In genomic region chr11:96051820-96052219, GRCh38 we compare ENCODE assay signal across 9 cellular contexts.
DNase-seq lines count a peak whose midpoint lies in the region; ATAC-seq and TF ChIP-seq lines count a peak whose summit lies in the region.
"Had no signal": no experiment of that assay in that cellular context is flagged by ENCODE, and none has a peak within 500 bp of the region (broad histone marks: within the 10 kb centered on the region; RNA-seq: fewer than 3 reads in every experiment).

No MANE protein-coding gene starts in this region.

- TF ChIP-seq POLR2A in IMR-90 (IDR thresholded peaks at IDR 0.05; ENCODE audit: low read depth, low read length): no peak

- H4K5ac ChIP-seq in IMR-90 (ENCODE audit: low read depth, low read length): no peak overlapping the region

- no peak overlapping the region for H3K27ac ChIP-seq in IMR-90 (ENCODE audit: insufficient read depth, low read length)

- in situ Hi-C loops in GM13976 (cut with MboI; ENCODE audit: low sequenced_read_pairs, unreplicated experiment) (no loop called here), IMR-90 (cut with MboI; ENCODE audit: low sequenced_read_pairs) (loop anchor here (5.0 kb wide), 1 partner anchor 290 kb away; the partner anchor contains the start of gene MAML2)

- no peak overlapping the region for H2BK5ac ChIP-seq in IMR-90 (ENCODE audit: low read depth, low read length, poor library complexity, severe bottlenecking)

- no peaks in the 10 kb centered on the region for H4K20me1 ChIP-seq in IMR-90 (ENCODE audit: insufficient read depth, low read length)

- no peak overlapping the region for H3K18ac ChIP-seq in IMR-90 (ENCODE audit: low read depth, low read length)

- H3K27ac Mint-ChIP-seq in Calu3 (ENCODE audit: unreplicated experiment): no peak overlapping the region

- no peaks in the 10 kb centered on the region; the same call in 1 of the 2 replicates for H3K36me3 ChIP-seq in IMR-90 (ENCODE audit: control insufficient read depth, insufficient read depth, low read length)

- no peak overlapping the region for H3K4ac ChIP-seq in IMR-90 (ENCODE audit: low read depth, low read length)

- peaks cover 16% of the 10 kb centered on the region for H3K9me1 ChIP-seq in IMR-90 (ENCODE audit: insufficient read depth, low read length)

- no peak overlapping the region for H3K4me2 ChIP-seq in IMR-90 (ENCODE audit: low read depth, low read length)

- peaks cover 58% of the 10 kb centered on the region for H3K4me1 Mint-ChIP-seq in Calu3 (ENCODE audit: low read depth, unreplicated experiment)

- no peak overlapping the region for H2AFZ ChIP-seq in IMR-90 (replicated peaks; ENCODE audit: low read length, poor library complexity)

- H2BK20ac ChIP-seq in IMR-90 (ENCODE audit: low read depth, low read length): no peak overlapping the region

- H4K8ac ChIP-seq in IMR-90 (ENCODE audit: low read depth in 2 of 2, low read length in 2 of 2): peak overlapping the region in 1 of 2 experiments; percentile 24; a peak in 1 of 4 replicates

- dilution Hi-C loops in IMR-90 (cut with HindIII; ENCODE audit: low sequenced_read_pairs, unreplicated experiment): no loop called here

- POLR2A ChIA-PET in IMR-90 (lab: Charles Lee; ENCODE audit: unreplicated experiment): no interaction called here

- no peak overlapping the region for H3K4me3 Mint-ChIP-seq in Calu3 (ENCODE audit: low read depth, unreplicated experiment)
- H3K4me3 Mint-ChIP-seq: CD8-positive, alpha-beta memory T cell had no signal

- CTCF ChIA-PET in IMR-90 (lab: Yijun Ruan, JAX): interaction anchor here (0.5 to 1.1 kb wide), 3 partner anchors 13 to 1901 kb away, joined by 3 to 4 read pairs (median 3); no protein-coding TSS in a partner anchor
- CTCF ChIA-PET in Calu3 (lab: Charles Lee): no interaction called here

- WGBS in IMR-90 (ENCODE audit: extremely low coverage in 2 of 2, insufficient read length in 1 of 2), 2 experiments: no CpG with 5 or more reads among the region's 1 CpG

- no peak for TF ChIP-seq RAD21 in IMR-90 (IDR thresholded peaks at IDR 0.05; ENCODE audit: low read length)

- H3K14ac ChIP-seq in IMR-90 (replicated peaks; ENCODE audit: low read depth, low read length): no peak overlapping the region; the same call in 1 of the 2 replicates

- H4K91ac ChIP-seq in IMR-90 (ENCODE audit: insufficient read depth, low read depth, low read length): no peak overlapping the region

- H2BK120ac ChIP-seq in IMR-90 (ENCODE audit: low read depth, low read length): peak overlapping the region; percentile 51; the same call in 1 of the 2 replicates

- H3K9ac ChIP-seq in IMR-90 (ENCODE audit: low read depth, low read length): no peak overlapping the region

- H3K79me1 ChIP-seq in IMR-90 (ENCODE audit: low read depth in 1 of 2, low read length in 2 of 2): peaks cover 15 to 52% of the 10 kb centered on the region in 2 experiments; a peak in 3 of 4 replicates

- no peaks in the 10 kb centered on the region for H3K27me3 ChIP-seq in IMR-90 (ENCODE audit: control insufficient read depth, insufficient read depth, low read length)

- H3K23ac ChIP-seq in IMR-90 (ENCODE audit: low read depth, low read length): no peak overlapping the region

- no peak overlapping the region for H2AK9ac ChIP-seq in IMR-90 (replicated peaks; ENCODE audit: low read depth, low read length, poor library complexity)

- no peak overlapping the region for H3K4me3 ChIP-seq in IMR-90 (ENCODE audit: insufficient read depth, low read depth, low read length)

- no peaks in the 10 kb centered on the region for H3K27me3 Mint-ChIP-seq in Calu3 (ENCODE audit: unreplicated experiment)
- H3K27me3 Mint-ChIP-seq: CD8-positive, alpha-beta memory T cell had no signal

- peak; percentile 57 for DNase-seq in GM13976 (ENCODE audit: low spot score)
- no peak for DNase-seq in IMR-90
- DNase-seq in DMS 273 (lab: John Stamatoyannopoulos, UW; ENCODE audit: unreplicated experiment): no peak
- DNase-seq in LoVo (ENCODE audit: low spot score): no peak
- DNase-seq in Calu3: no peak
- no peak for DNase-seq in UCSD-AML1 (lab: John Stamatoyannopoulos, UW; ENCODE audit: unreplicated experiment)
- DNase-seq: CD8-positive, alpha-beta memory T cell had no signal

- BruUV-seq in IMR-90 (replicated peaks; lab: Mats Ljungman, UMichigan): no TSS peak
- no TSS peak for BruUV-seq in Calu3 (replicated peaks; lab: Mats Ljungman, UMichigan)

- H3K4me1 ChIP-seq in IMR-90 (ENCODE audit: control insufficient read depth, insufficient read depth, low read length): peaks cover 27% of the 10 kb centered on the region

- peaks cover 18% of the 10 kb centered on the region for H3K36me3 Mint-ChIP-seq in Calu3 (ENCODE audit: insufficient read depth, unreplicated experiment)

- no peak overlapping the region for H3K56ac ChIP-seq in IMR-90 (ENCODE audit: extremely low read depth, insufficient read depth, low read length)

- no peak for TF ChIP-seq CTCF in GM13976 (IDR thresholded peaks at IDR 0.05; ENCODE audit: borderline replicate concordance, control extremely low read depth, extremely low read depth, insufficient read depth, missing control alignments)
- TF ChIP-seq CTCF in IMR-90 (conservative IDR thresholded peaks at IDR 0.05; ENCODE audit: low read depth, low read length): no peak
- TF ChIP-seq CTCF in Calu3 (IDR thresholded peaks at IDR 0.05; ENCODE audit: unreplicated experiment): no peak

- ATAC-seq in GM19328 (IDR thresholded peaks at IDR 0.05; ENCODE audit: unreplicated experiment) (peak; percentile 84), HG02840 (IDR thresholded peaks at IDR 0.05; ENCODE audit: low FRiP score, unreplicated experiment) (peak; percentile 93), IMR-90 (ENCODE audit: low read depth) (no peak)

- intact Hi-C loops in IMR-90 (cut with micrococcal nuclease) (loop anchor here (5.0 to 10.0 kb wide), 3 partner anchors 130 to 215 kb away; partner anchors contain the start of gene MTMR2), Calu3 (cut with micrococcal nuclease; ENCODE audit: unreplicated experiment) (loop anchor here (5.0 to 10.0 kb wide), 2 partner anchors 40 to 207 kb away; no protein-coding TSS in a partner anchor)

- H2BK15ac ChIP-seq in IMR-90 (ENCODE audit: low read depth, low read length): peak overlapping the region; percentile 15; the same call in 1 of the 3 replicates

- H3K9me3 ChIP-seq in IMR-90 (ENCODE audit: control insufficient read depth, insufficient read depth, low read length): no peaks in the 10 kb centered on the region

- no peak overlapping the region for H2AK5ac ChIP-seq in IMR-90 (ENCODE audit: low read depth, low read length)

- H3K9me3 Mint-ChIP-seq in Calu3 (ENCODE audit: low read depth, unreplicated experiment): no peaks in the 10 kb centered on the region
- H3K9me3 Mint-ChIP-seq: CD8-positive, alpha-beta memory T cell had no signal

TF ChIP-seq in IMR-90, 13 proteins besides CTCF, POLR2A, EP300 and RAD21:
- no peak for TF ChIP-seq BHLHE40 (IDR thresholded peaks at IDR 0.05; ENCODE audit: low read depth, low read length)
- TF ChIP-seq RCOR1 (IDR thresholded peaks at IDR 0.05; ENCODE audit: insufficient replicate concordance, low read length): no peak
- no peak for TF ChIP-seq CEBPB (IDR thresholded peaks at IDR 0.05; ENCODE audit: low read depth, low read length)
- TF ChIP-seq USF2 (IDR thresholded peaks at IDR 0.05; ENCODE audit: low read depth, low read length): no peak
TF ChIP-seq in IMR-90: peak in this region for 0.
